Comparison of ENCODE assay signal across 27 cellular contexts in the genomic region with DNA sequence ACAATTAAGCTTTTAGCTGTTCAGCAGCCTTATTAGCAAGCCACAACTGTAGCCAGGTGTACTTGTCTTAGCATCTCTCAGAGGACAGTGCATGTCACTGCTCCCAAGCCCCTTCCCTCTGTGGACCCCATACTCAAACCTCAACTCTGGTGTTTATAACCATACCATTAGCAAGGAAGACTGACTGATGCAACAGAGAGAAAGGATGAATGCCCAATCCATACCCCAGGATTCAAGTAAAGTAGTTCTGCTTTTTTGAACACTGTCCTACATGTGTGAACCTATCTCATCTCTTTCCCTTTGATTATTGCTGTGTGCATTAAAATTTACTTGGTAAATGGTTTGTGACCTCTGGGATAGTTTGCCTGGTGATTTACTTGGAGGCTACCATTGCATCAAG. TPM values are rescaled to one million over a fixed set of nuclear protein-coding genes. Genes with fewer than 3 reads are reported as not detected.
"Had no signal": no experiment of that assay in that cellular context is flagged by ENCODE, and none has a peak within 500 bp of the region (broad histone marks: within the 10 kb centered on the region; RNA-seq: fewer than 3 reads in every experiment).

No MANE protein-coding gene starts in this region.

- H3K36me3 Mint-ChIP-seq: natural killer cell, neural progenitor cell, WTC11 had no signal

- H3K4me3 Mint-ChIP-seq: activated CD8-positive, alpha-beta T cell treated with anti-CD3 and anti-CD28 coated beads for 36 hours; central memory CD8-positive, alpha-beta T cell; dendritic cell treated with granulocyte-macrophage colony-stimulating factor and Interleukin-4, amounts not matched to agents 40 ng/mL and 50 ng/mL, for 4 days; natural killer cell; neural progenitor cell; WTC11 had no signal

- H3K27me3 ChIP-seq: neural progenitor cell, suprapubic skin, tibial artery, upper lobe of right lung had no signal

- H3K9me3 Mint-ChIP-seq: activated CD8-positive, alpha-beta T cell treated with anti-CD3 and anti-CD28 coated beads for 36 hours; central memory CD8-positive, alpha-beta T cell; dendritic cell treated with granulocyte-macrophage colony-stimulating factor and Interleukin-4, amounts not matched to agents 40 ng/mL and 50 ng/mL, for 4 days; neural progenitor cell; WTC11 had no signal

- DNase-seq: activated CD4-positive, alpha-beta T cell treated with anti-CD3 and anti-CD28 coated beads for 1 hour; activated CD4-positive, alpha-beta T cell treated with anti-CD3 and anti-CD28 coated beads, Interleukin-2, amount 50 U/mL, for 1 hour; activated CD8-positive, alpha-beta T cell treated with anti-CD3 and anti-CD28 coated beads for 36 hours; activated naive CD4-positive, alpha-beta T cell treated with Interleukin-2 at 50 U/mL for 16 hours; activated T-cell treated with anti-CD3 and anti-CD28 coated beads, Interleukin-2, amount 50 U/mL, for 48 hours; foreskin melanocyte; heart right ventricle; left lung; mesendoderm; natural killer cell; right cardiac atrium; stimulated activated CD4-positive, alpha-beta T cell treated with anti-CD3 and anti-CD28 coated beads, Interleukin-15, amount 100 ng/mL, for 24 hours; stimulated activated CD4-positive, alpha-beta T cell treated with anti-CD3 and anti-CD28 coated beads, Interleukin-2, amount 100 ng/mL, for 24 hours; stimulated activated naive CD4-positive, alpha-beta T cell; T-helper 2 cell; tibial artery; upper lobe of right lung had no signal

- H3K27ac Mint-ChIP-seq: activated CD8-positive, alpha-beta T cell treated with anti-CD3 and anti-CD28 coated beads for 36 hours; dendritic cell treated with granulocyte-macrophage colony-stimulating factor and Interleukin-4, amounts not matched to agents 40 ng/mL and 50 ng/mL, for 4 days; neural progenitor cell; WTC11 had no signal

- H3K27me3 Mint-ChIP-seq: activated CD8-positive, alpha-beta T cell treated with anti-CD3 and anti-CD28 coated beads for 36 hours; central memory CD8-positive, alpha-beta T cell; dendritic cell treated with granulocyte-macrophage colony-stimulating factor and Interleukin-4, amounts not matched to agents 40 ng/mL and 50 ng/mL, for 4 days had no signal

- H3K4me3 ChIP-seq: esophagus muscularis mucosa, heart right ventricle, left lung, lung, neural progenitor cell, suprapubic skin, tibial artery, upper lobe of right lung had no signal

- H3K27ac ChIP-seq: esophagus muscularis mucosa, heart right ventricle, left lung, neural progenitor cell, suprapubic skin, tibial artery, upper lobe of right lung had no signal

- ATAC-seq: activated CD8-positive, alpha-beta T cell treated with anti-CD3 and anti-CD28 coated beads for 36 hours; heart right ventricle; left lung; natural killer cell; right cardiac atrium; upper lobe of right lung; WTC11 had no signal

- H3K4me1 Mint-ChIP-seq: neural progenitor cell, WTC11 had no signal

RNA-seq across cellular contexts. Expression of a gene that starts 22.8 kb away (rescaled TPM):
- total RNA-seq: bronchial epithelial cell, glomerular endothelial cell, pulmonary artery endothelial cell had no signal
